ENCODE assay signal across 33 cellular contexts in the genomic region with DNA sequence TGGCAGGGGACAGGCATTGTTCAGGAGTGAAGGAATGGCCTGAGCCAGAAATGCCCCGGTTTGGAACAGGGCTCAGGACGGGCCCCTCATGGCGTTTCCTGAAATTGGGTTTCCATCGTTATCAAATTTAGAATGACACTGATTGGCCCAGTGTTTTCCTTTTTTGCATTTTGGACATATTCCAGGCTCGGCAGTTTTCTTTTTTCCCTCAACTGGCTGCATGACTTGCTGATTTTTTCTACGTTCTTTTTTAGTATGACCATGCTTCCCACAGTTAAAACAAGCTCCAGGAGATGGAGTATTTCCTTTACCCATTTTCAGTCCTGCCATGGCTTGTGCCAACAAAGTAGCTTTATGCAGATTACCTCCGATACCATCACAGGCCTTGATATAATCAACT. TPM values are rescaled to one million over a fixed set of nuclear protein-coding genes. Genes with fewer than 3 reads are reported as not detected.
"Had no signal": no experiment of that assay in that cellular context is flagged by ENCODE, and none has a peak within 500 bp of the region (broad histone marks: within the 10 kb centered on the region; RNA-seq: fewer than 3 reads in every experiment).

No MANE protein-coding gene starts in this region.

- H3K4me1 Mint-ChIP-seq: neural crest cell; stimulated activated memory B cell treated with anti-CD40 and anti-IgM and Interleukin-4, amounts not matched to agents 10 μg/mL and 1 μg/mL and 100 μg/mL, for 72 hours had no signal

- DNase-seq: dermis blood vessel endothelial cell; effector memory CD4-positive, alpha-beta T cell; esophagus squamous epithelium; foreskin melanocyte; glutamatergic neuron; heart right ventricle; hippocampal formation; left cardiac atrium; left lung; mammary epithelial cell; sigmoid colon; stimulated activated CD4-positive, alpha-beta T cell treated with anti-CD3 and anti-CD28 coated beads, Interleukin-2, amount 100 ng/mL, for 24 hours; stimulated activated CD4-positive, alpha-beta T cell treated with anti-CD3 and anti-CD28 coated beads, Interleukin-4, amount 100 ng/mL, for 4 hours; stimulated activated naive CD8-positive, alpha-beta T cell treated with anti-CD3 and anti-CD28 coated beads, Interleukin-15, Interleukin-2, amounts not matched to agents 100 U/mL and 50 U/mL, for 24 hours; testis; tibial artery had no signal

- H3K9me3 ChIP-seq: testis had no signal

- H3K27me3 ChIP-seq: esophagus squamous epithelium, heart right ventricle, left lung, neutrophil, right atrium auricular region, sigmoid colon, testis, tibial artery had no signal

- ATAC-seq: heart right ventricle; left cardiac atrium; left lung; natural killer cell treated with Interleukin-12 subunit alpha and Interleukin-12 subunit beta and Interleukin-15 and Interleukin-18, amount 100 ng/mL, for 72 hours; stimulated activated memory B cell treated with anti-CD40 and anti-IgM and Interleukin-4, amounts not matched to agents 10 μg/mL and 1 μg/mL and 100 μg/mL, for 72 hours; stimulated activated naive CD8-positive, alpha-beta T cell treated with anti-CD3 and anti-CD28 coated beads, Interleukin-15, Interleukin-2, amounts not matched to agents 100 U/mL and 50 U/mL, for 24 hours had no signal

- H3K4me1 ChIP-seq: heart right ventricle, left lung, parathyroid adenoma, right atrium auricular region, sigmoid colon, testis, tibial artery had no signal

- H3K36me3 ChIP-seq: esophagus squamous epithelium, heart right ventricle, left lung, neutrophil, right atrium auricular region, sigmoid colon, tibial artery had no signal

- H3K27ac ChIP-seq: coronary artery, esophagus squamous epithelium, heart right ventricle, left lung, neutrophil, parathyroid adenoma, right atrium auricular region, sigmoid colon, testis, tibial artery had no signal

- H3K4me3 ChIP-seq: coronary artery, esophagus squamous epithelium, heart right ventricle, left lung, right atrium auricular region, sigmoid colon, testis, tibial artery had no signal

- H3K4me3 Mint-ChIP-seq: natural killer cell treated with Interleukin-12 subunit alpha and Interleukin-12 subunit beta and Interleukin-15 and Interleukin-18, amount 100 ng/mL, for 72 hours; neural crest cell; stimulated activated memory B cell treated with anti-CD40 and anti-IgM and Interleukin-4, amounts not matched to agents 10 μg/mL and 1 μg/mL and 100 μg/mL, for 72 hours; type B pancreatic cell had no signal

- H3K27me3 Mint-ChIP-seq: progenitor cell of endocrine pancreas; stimulated activated memory B cell treated with anti-CD40 and anti-IgM and Interleukin-4, amounts not matched to agents 10 μg/mL and 1 μg/mL and 100 μg/mL, for 72 hours; type B pancreatic cell had no signal

- H3K27ac Mint-ChIP-seq: natural killer cell treated with Interleukin-12 subunit alpha and Interleukin-12 subunit beta and Interleukin-15 and Interleukin-18, amount 100 ng/mL, for 72 hours; progenitor cell of endocrine pancreas; stimulated activated memory B cell treated with anti-CD40 and anti-IgM and Interleukin-4, amounts not matched to agents 10 μg/mL and 1 μg/mL and 100 μg/mL, for 72 hours; type B pancreatic cell had no signal

RNA-seq across cellular contexts. Expression of gene LYG2, which starts 20.4 kb away (rescaled TPM):
- total RNA-seq: dermis blood vessel endothelial cell; endothelial cell of umbilical vein; epithelial cell of proximal tubule; esophagus squamous epithelium; heart right ventricle; kidney epithelial cell; left cardiac atrium; left lung; mammary epithelial cell; mesenteric fat pad; myocyte; natural killer cell treated with Interleukin-12 subunit alpha and Interleukin-12 subunit beta and Interleukin-15 and Interleukin-18, amount 100 ng/mL, for 72 hours; neural crest cell; osteoblast; progenitor cell of endocrine pancreas; right atrium auricular region; sigmoid colon; skeletal muscle tissue; urinary bladder had no signal
- polyA plus RNA-seq: endothelial cell of umbilical vein, heart right ventricle, sigmoid colon, urinary bladder had no signal
